Comparison of ENCODE assay signal across 18 cellular contexts in genomic region chr7:94205529-94205928, GRCh38.
DNase-seq lines count a peak whose midpoint lies in the region; ATAC-seq and TF ChIP-seq lines count a peak whose summit lies in the region.
"Had no signal": no experiment of that assay in that cellular context is flagged by ENCODE, and none has a peak within 500 bp of the region (broad histone marks: within the 10 kb centered on the region; RNA-seq: fewer than 3 reads in every experiment).

No MANE protein-coding gene starts in this region.

- H3K9me3 ChIP-seq in osteoblast (ENCODE audit: low read depth, low read length), result no peaks in the 10 kb centered on the region

- H3K4me1 ChIP-seq in osteoblast (ENCODE audit: insufficient read depth, low read length), result no peaks in the 10 kb centered on the region

- no peak overlapping the region for H3K4me3 ChIP-seq in choroid plexus epithelial cell (ENCODE audit: low read depth, low read length)
- no peak overlapping the region for H3K4me3 ChIP-seq in osteoblast (ENCODE audit: insufficient read depth, low read length)
- H3K4me3 ChIP-seq: PC-9 had no signal

- no peaks in the 10 kb centered on the region for H3K27me3 ChIP-seq in osteoblast (ENCODE audit: insufficient read depth, low read length)

- H3K79me2 ChIP-seq in osteoblast (ENCODE audit: insufficient read depth, low read length), result no peaks in the 10 kb centered on the region

- no peaks in the 10 kb centered on the region for H3K36me3 ChIP-seq in osteoblast (ENCODE audit: insufficient read depth, low read length)

- H2AFZ ChIP-seq in osteoblast (ENCODE audit: low read length), result no peak overlapping the region
- H2AFZ ChIP-seq: PC-9 had no signal

- H4K20me1 ChIP-seq in osteoblast (ENCODE audit: insufficient read depth, low read length), result no peaks in the 10 kb centered on the region

- no peak for ATAC-seq in HG02840 (IDR thresholded peaks at IDR 0.05; ENCODE audit: low FRiP score, unreplicated experiment)
- ATAC-seq: SK-N-SH treated with all-trans-retinoic acid at 6 μM for 48 hours had no signal

- no peak overlapping the region for H3K27ac ChIP-seq in osteoblast (ENCODE audit: low read depth, low read length)
- H3K27ac ChIP-seq: PC-9, RWPE1 had no signal

- TF ChIP-seq CTCF in choroid plexus epithelial cell (conservative IDR thresholded peaks at IDR 0.05; ENCODE audit: low read depth, low read length), result no peak
- TF ChIP-seq CTCF in osteoblast (IDR thresholded peaks at IDR 0.05; ENCODE audit: extremely low read depth, low read depth, low read length), result no peak

- DNase-seq in HuH-7 (ENCODE audit: low spot score) (peak; percentile 8), NCI-H1436 treated with DMSO at 0.1 percent for 48 hours (lab: John Stamatoyannopoulos, UW) (peak; percentile 12), choroid plexus epithelial cell (ENCODE audit: low read depth) (peak; percentile 62), osteoblast (ENCODE audit: insufficient read length, low spot score, missing footprints) (peak; percentile 39), OCI-M2 (lab: John Stamatoyannopoulos, UW; ENCODE audit: unreplicated experiment) (no peak), NOMO-1 (lab: John Stamatoyannopoulos, UW; ENCODE audit: unreplicated experiment in 2 of 2) (no peak)
- DNase-seq: DMS 273 treated with DMSO at 0.1 percent for 48 hours, DND-41, NCI-H1048, NCI-H2081 treated with DMSO at 0.1 percent for 48 hours, NCI-H446 treated with DMSO at 0.1 percent for 48 hours, NCI-H69, PC-9, SIG-M5, T-helper 1 cell had no signal

- H3K4me2 ChIP-seq in osteoblast (ENCODE audit: insufficient read depth, low read length), result no peak overlapping the region
- H3K4me2 ChIP-seq: PC-9 had no signal

Comparison
In these comparisons a context has a peak if more than half of its experiments do, and no peak if none do; other contexts are left out.
1. DNase-seq: peak in HuH-7 (single experiment), NCI-H1436 treated with DMSO at 0.1 percent for 48 hours (single experiment), choroid plexus epithelial cell (single experiment) and osteoblast (single experiment); none in OCI-M2 (single experiment) and NOMO-1 (0 of 2).